In genomic region chr15:92936693-92937092, GRCh38 we compare ENCODE assay signal across 17 cellular contexts. TPM values are rescaled to one million over a fixed set of nuclear protein-coding genes. Genes with fewer than 3 reads are reported as not detected.
DNase-seq lines count a peak whose midpoint lies in the region; ATAC-seq and TF ChIP-seq lines count a peak whose summit lies in the region.
"Had no signal": no experiment of that assay in that cellular context is flagged by ENCODE, and none has a peak within 500 bp of the region (broad histone marks: within the 10 kb centered on the region; RNA-seq: fewer than 3 reads in every experiment).

No MANE protein-coding gene starts in this region.

- DNase-seq in activated naive CD4-positive, alpha-beta T cell treated with anti-CD3 and anti-CD28 coated beads, Interleukin-2, amount 10 ng/mL, durations not matched to agents 7 days and 5 days = no peak
- no peak for DNase-seq in activated naive CD4-positive, alpha-beta T cell treated with anti-CD3 and anti-CD28 coated beads, Interleukin-2, amount 50 U/mL, for 72 hours (ENCODE audit: low spot score in 2 of 2)
- DNase-seq in immature natural killer cell (no peak), transverse colon (no peak), GM03348 (ENCODE audit: low spot score) (no peak), anterior cingulate cortex (lab: John Stamatoyannopoulos, UW) (no peak), NCI-H1417 treated with DMSO at 0.1 percent for 48 hours (lab: John Stamatoyannopoulos, UW) (no peak)
- DNase-seq: activated CD8-positive, alpha-beta memory T cell treated with anti-CD3 and anti-CD28 coated beads for 24 hours; NCI-H1092 treated with DMSO at 0.1 percent for 48 hours; NCI-H2081; NCI-H446 treated with DMSO at 0.1 percent for 48 hours; right lobe of liver; stimulated activated CD8-positive, alpha-beta memory T cell treated with anti-CD3 and anti-CD28 coated beads, Interleukin-4, amount 100 ng/mL, for 48 hours had no signal

- WGBS in transverse colon (ENCODE audit: low coverage in 1 of 2), 2 donors = 75 to 80% methylated on average over 1 to 2 of the region's 2 CpGs

- no peak for TF ChIP-seq EP300 in transverse colon (IDR thresholded peaks at IDR 0.05; ENCODE audit: low read depth)

- H3K27ac ChIP-seq in transverse colon = peak overlapping the region in 3 of 4 donors; percentile 55 to 59 (median 59)
- H3K27ac ChIP-seq: coronary artery, parathyroid adenoma, right lobe of liver had no signal

- no peak overlapping the region for H3K4me3 Mint-ChIP-seq in activated naive CD4-positive, alpha-beta T cell treated with anti-CD3 and anti-CD28 coated beads, Interleukin-2, amount 10 ng/mL, durations not matched to agents 7 days and 5 days
- H3K4me3 Mint-ChIP-seq in activated naive CD8-positive, alpha-beta T cell = no peak overlapping the region
- peak overlapping the region in 4 of 5 donors; percentile 38 to 57 (median 49) for H3K4me3 Mint-ChIP-seq in immature natural killer cell
- H3K4me3 Mint-ChIP-seq: memory B cell had no signal

- peaks cover 0 to 78% (median 27%) of the 10 kb centered on the region in 4 donors for H3K36me3 ChIP-seq in transverse colon

- CTCF ChIA-PET in activated naive CD4-positive, alpha-beta T cell treated with anti-CD3 and anti-CD28 coated beads, Interleukin-2, amount 10 ng/mL, durations not matched to agents 7 days and 5 days (lab: Charles Lee) = interaction anchor here (0.9 to 1.5 kb wide), 3 partner anchors 9 to 81 kb away, joined by 3 read pairs; no protein-coding TSS in a partner anchor

- no peak for ATAC-seq in activated naive CD4-positive, alpha-beta T cell treated with anti-CD3 and anti-CD28 coated beads, Interleukin-2, amount 50 U/mL, for 72 hours
- ATAC-seq: right lobe of liver had no signal

- peak overlapping the region; percentile 65 for H3K27ac Mint-ChIP-seq in activated naive CD4-positive, alpha-beta T cell treated with anti-CD3 and anti-CD28 coated beads, Interleukin-2, amount 10 ng/mL, durations not matched to agents 7 days and 5 days
- peak overlapping the region in 1 of 2 donors; percentile 88 for H3K27ac Mint-ChIP-seq in activated naive CD4-positive, alpha-beta T cell treated with anti-CD3 and anti-CD28 coated beads, Interleukin-2, amount 50 U/mL, for 72 hours
- peak overlapping the region; percentile 85 for H3K27ac Mint-ChIP-seq in activated naive CD8-positive, alpha-beta T cell
- peak overlapping the region; percentile 62 to 91 (median 74) for H3K27ac Mint-ChIP-seq in immature natural killer cell

- peaks cover 86% of the 10 kb centered on the region for H3K36me3 Mint-ChIP-seq in activated naive CD4-positive, alpha-beta T cell treated with anti-CD3 and anti-CD28 coated beads, Interleukin-2, amount 10 ng/mL, durations not matched to agents 7 days and 5 days
- H3K36me3 Mint-ChIP-seq in activated naive CD4-positive, alpha-beta T cell treated with anti-CD3 and anti-CD28 coated beads, Interleukin-2, amount 50 U/mL, for 72 hours = peaks cover 38 to 65% of the 10 kb centered on the region in 2 donors
- H3K36me3 Mint-ChIP-seq in activated naive CD8-positive, alpha-beta T cell = peaks cover 26% of the 10 kb centered on the region
- H3K36me3 Mint-ChIP-seq in immature natural killer cell = peaks cover 27 to 56% (median 32%) of the 10 kb centered on the region in 3 donors

- peaks cover 40% of the 10 kb centered on the region for H3K4me1 Mint-ChIP-seq in activated naive CD4-positive, alpha-beta T cell treated with anti-CD3 and anti-CD28 coated beads, Interleukin-2, amount 10 ng/mL, durations not matched to agents 7 days and 5 days
- peaks cover 55% of the 10 kb centered on the region for H3K4me1 Mint-ChIP-seq in activated naive CD8-positive, alpha-beta T cell (ENCODE audit: low read depth)
- H3K4me1 Mint-ChIP-seq in immature natural killer cell = peaks cover 35 to 53% of the 10 kb centered on the region in 2 donors

- no peaks in the 10 kb centered on the region for H3K27me3 ChIP-seq in transverse colon
- H3K27me3 ChIP-seq: right lobe of liver had no signal

- no peak for TF ChIP-seq CTCF in transverse colon (IDR thresholded peaks at IDR 0.05)

- no peak overlapping the region for H3K4me3 ChIP-seq in transverse colon
- H3K4me3 ChIP-seq: coronary artery, right lobe of liver had no signal

- intact Hi-C loops in transverse colon (cut with DNase I; ENCODE audit: low total_unique reads) = no loop called here

- no peaks in the 10 kb centered on the region for H3K27me3 Mint-ChIP-seq in activated naive CD4-positive, alpha-beta T cell treated with anti-CD3 and anti-CD28 coated beads, Interleukin-2, amount 10 ng/mL, durations not matched to agents 7 days and 5 days
- H3K27me3 Mint-ChIP-seq in activated naive CD8-positive, alpha-beta T cell = no peaks in the 10 kb centered on the region
- peaks cover 0 to 2% (median 0%) of the 10 kb centered on the region in 3 donors for H3K27me3 Mint-ChIP-seq in immature natural killer cell (ENCODE audit: low read depth in 3 of 3)
- H3K27me3 Mint-ChIP-seq: memory B cell had no signal

- H3K4me1 ChIP-seq in transverse colon = peaks cover 5 to 58% (median 44%) of the 10 kb centered on the region in 4 donors
- H3K4me1 ChIP-seq: parathyroid adenoma had no signal

- no peak for TF ChIP-seq POLR2A in transverse colon (IDR thresholded peaks at IDR 0.05)

- in situ Hi-C loops in transverse colon (cut with MboI; ENCODE audit: low pct_ligation_motif_present in 1 of 4, low pct_unique_long_range_greater_than_20kb in 1 of 4, low sequenced_read_pairs in 3 of 4) = loop anchor here in 1 of 4 donors (25.0 kb wide), 1 partner anchor 149 kb away; no protein-coding TSS in a partner anchor

- no peaks in the 10 kb centered on the region for H3K9me3 Mint-ChIP-seq in activated naive CD4-positive, alpha-beta T cell treated with anti-CD3 and anti-CD28 coated beads, Interleukin-2, amount 10 ng/mL, durations not matched to agents 7 days and 5 days
- no peaks in the 10 kb centered on the region for H3K9me3 Mint-ChIP-seq in activated naive CD4-positive, alpha-beta T cell treated with anti-CD3 and anti-CD28 coated beads, Interleukin-2, amount 50 U/mL, for 72 hours
- no peaks in the 10 kb centered on the region for H3K9me3 Mint-ChIP-seq in activated naive CD8-positive, alpha-beta T cell (ENCODE audit: low read depth)
- no peaks in the 10 kb centered on the region for H3K9me3 Mint-ChIP-seq in immature natural killer cell
- H3K9me3 Mint-ChIP-seq: memory B cell had no signal

- no peaks in the 10 kb centered on the region for H3K9me3 ChIP-seq in transverse colon
- H3K9me3 ChIP-seq: right lobe of liver had no signal

RNA-seq across cellular contexts. Expression of gene CHD2, which starts 36.6 kb away (rescaled TPM):
- 100 to 1,000 TPM; 187 to 214 TPM for total RNA-seq in activated naive CD4-positive, alpha-beta T cell treated with anti-CD3 and anti-CD28 coated beads, Interleukin-2, amount 50 U/mL, for 72 hours
- 10 to 100 TPM; 24.7 to 77.7 (median 36.9) TPM for polyA plus RNA-seq in immature natural killer cell
- 100 to 1,000 TPM in 3 of 4 donors, 10 to 100 TPM in 1; 90.5 to 190 (median 138) TPM for total RNA-seq in transverse colon

Comparison
In these comparisons a context has a peak if more than half of its experiments do, and no peak if none do; other contexts are left out.
1. H3K4me3 Mint-ChIP-seq: peak in immature natural killer cell (4 of 5); none in activated naive CD4-positive, alpha-beta T cell treated with anti-CD3 and anti-CD28 coated beads, Interleukin-2, amount 10 ng/mL, durations not matched to agents 7 days and 5 days (single experiment) and activated naive CD8-positive, alpha-beta T cell (single experiment).